ENCODE assay signal across 9 cellular contexts in genomic region chr22:31616315-31616980, GRCh38. TPM values are rescaled to one million over a fixed set of nuclear protein-coding genes. Genes with fewer than 3 reads are reported as not detected.
DNase-seq lines count a peak whose midpoint lies in the region; ATAC-seq and TF ChIP-seq lines count a peak whose summit lies in the region.
"Had no signal": no experiment of that assay in that cellular context is flagged by ENCODE, and none has a peak within 500 bp of the region (broad histone marks: within the 10 kb centered on the region; RNA-seq: fewer than 3 reads in every experiment).

No MANE protein-coding gene starts in this region.

- peaks cover 6 to 12% (median 10%) of the 10 kb centered on the region in 7 donors for H3K4me1 Mint-ChIP-seq in naive thymus-derived CD4-positive, alpha-beta T cell

- peak overlapping the region; percentile 49 to 87 (median 68) for H3K27ac Mint-ChIP-seq in naive thymus-derived CD4-positive, alpha-beta T cell

- H3K9me3 ChIP-seq in WERI-Rb-1 (ENCODE audit: severe bottlenecking): no peaks in the 10 kb centered on the region
- H3K9me3 ChIP-seq in naive thymus-derived CD4-positive, alpha-beta T cell (ENCODE audit: control insufficient read depth in 2 of 3, low read length in 3 of 3): no peaks in the 10 kb centered on the region
- H3K9me3 ChIP-seq: gastrocnemius medialis had no signal

- DNase-seq in WERI-Rb-1 (peak; percentile 45), NCI-H1436 treated with DMSO at 0.1 percent for 48 hours (lab: John Stamatoyannopoulos, UW) (no peak), caudate nucleus (lab: John Stamatoyannopoulos, UW) (no peak), NCI-H526 treated with DMSO at 0.1 percent for 48 hours (lab: John Stamatoyannopoulos, UW) (no peak)
- peak in 1 of 9 donors; percentile 55 for DNase-seq in naive thymus-derived CD4-positive, alpha-beta T cell
- DNase-seq: gastrocnemius medialis had no signal

- POLR2A ChIA-PET in naive thymus-derived CD4-positive, alpha-beta T cell (lab: Charles Lee): no interaction called here

- CTCF ChIA-PET in naive thymus-derived CD4-positive, alpha-beta T cell (lab: Charles Lee): interaction anchor here (0.6 kb wide), 1 partner anchor 50 kb away, joined by 3 read pairs; no protein-coding TSS in a partner anchor

- intact Hi-C loops in naive thymus-derived CD4-positive, alpha-beta T cell (cut with micrococcal nuclease): no loop called here

- TF ChIP-seq POLR2A in GM10847 (IDR thresholded peaks at IDR 0.05; ENCODE audit: extremely low read depth, insufficient read length): peak; percentile 22

- H3K27me3 Mint-ChIP-seq in naive thymus-derived CD4-positive, alpha-beta T cell: no peaks in the 10 kb centered on the region

- H3K9me3 Mint-ChIP-seq in naive thymus-derived CD4-positive, alpha-beta T cell: peaks cover 0 to 4% (median 0%) of the 10 kb centered on the region in 11 donors

- H3K36me3 Mint-ChIP-seq in naive thymus-derived CD4-positive, alpha-beta T cell: peaks cover 3 to 18% (median 6%) of the 10 kb centered on the region in 5 donors

- no peaks in the 10 kb centered on the region for H3K27me3 ChIP-seq in WERI-Rb-1 (ENCODE audit: insufficient read depth, low read depth, severe bottlenecking)
- no peaks in the 10 kb centered on the region for H3K27me3 ChIP-seq in naive thymus-derived CD4-positive, alpha-beta T cell (ENCODE audit: control insufficient read depth in 2 of 2, insufficient read depth in 2 of 2, low read length in 2 of 2)
- H3K27me3 ChIP-seq: gastrocnemius medialis had no signal

- H3K4me3 Mint-ChIP-seq in naive thymus-derived CD4-positive, alpha-beta T cell: no peak overlapping the region

- no peak for TF ChIP-seq CTCF in WERI-Rb-1 (IDR thresholded peaks at IDR 0.05; ENCODE audit: low read depth, low read length)

- H3K27ac ChIP-seq in WERI-Rb-1 (no peak overlapping the region; the same call in 1 of the 2 replicates), caudate nucleus (ENCODE audit: low read depth, low read length) (no peak overlapping the region)
- H3K27ac ChIP-seq in naive thymus-derived CD4-positive, alpha-beta T cell (ENCODE audit: low read depth, low read length): no peak overlapping the region
- H3K27ac ChIP-seq: gastrocnemius medialis had no signal

- H3K4me3 ChIP-seq in WERI-Rb-1 (ENCODE audit: low read depth, low read length): no peak overlapping the region
- no peak overlapping the region for H3K4me3 ChIP-seq in naive thymus-derived CD4-positive, alpha-beta T cell (ENCODE audit: low read length)
- H3K4me3 ChIP-seq: gastrocnemius medialis had no signal

- ATAC-seq in GM21619 (IDR thresholded peaks at IDR 0.05; ENCODE audit: unreplicated experiment) (peak; percentile 68), GM18873 (IDR thresholded peaks at IDR 0.05; ENCODE audit: low FRiP score, unreplicated experiment) (no peak)
- peak; percentile 61 for ATAC-seq in naive thymus-derived CD4-positive, alpha-beta T cell

- no peaks in the 10 kb centered on the region for H3K4me1 ChIP-seq in naive thymus-derived CD4-positive, alpha-beta T cell (ENCODE audit: control insufficient read depth in 2 of 2, insufficient read depth in 2 of 2, low read length in 2 of 2)

- peaks cover 51% of the 10 kb centered on the region for H3K36me3 ChIP-seq in WERI-Rb-1
- H3K36me3 ChIP-seq in naive thymus-derived CD4-positive, alpha-beta T cell (ENCODE audit: control insufficient read depth in 2 of 3, insufficient read depth in 3 of 3, low read length in 3 of 3): peaks cover 0 to 86% (median 5%) of the 10 kb centered on the region in 3 experiments

RNA-seq across cellular contexts. Expression of gene PISD, which starts 45.6 kb away (rescaled TPM):
- 10 to 100 TPM; 29.7 to 47.8 (median 35.5) TPM for total RNA-seq in naive thymus-derived CD4-positive, alpha-beta T cell
- polyA plus RNA-seq in naive thymus-derived CD4-positive, alpha-beta T cell: 10 to 100 TPM; 15.3 to 18.8 TPM
